In genomic region chr16:88034770-88035169, GRCh38 we compare ENCODE assay signal across 30 cellular contexts.
"Had no signal": no experiment of that assay in that cellular context is flagged by ENCODE, and none has a peak within 500 bp of the region (broad histone marks: within the 10 kb centered on the region; RNA-seq: fewer than 3 reads in every experiment).

No MANE protein-coding gene starts in this region.

- H3K4me3 Mint-ChIP-seq: activated CD4-positive, alpha-beta memory T cell treated with anti-CD3 and anti-CD28 coated beads for 36 hours; activated CD4-positive, alpha-beta T cell treated with anti-CD3 and anti-CD28 coated beads for 36 hours; activated CD4-positive, alpha-beta T cell treated with anti-CD3 and anti-CD28 coated beads, Interleukin-2, amount 10 ng/mL, durations not matched to agents 24 days and 14 days; activated CD8-positive, alpha-beta memory T cell treated with anti-CD3 and anti-CD28 coated beads, Interleukin-2, amount 10 ng/mL, durations not matched to agents 7 days and 5 days; activated CD8-positive, alpha-beta T cell treated with anti-CD3 and anti-CD28 coated beads, Interleukin-2, amount 10 ng/mL, durations not matched to agents 7 days and 5 days; activated naive CD8-positive, alpha-beta T cell; activated T-cell treated with anti-CD3 and anti-CD28 coated beads, Interleukin-2, amount 50 U/mL, for 24 hours; activated T-cell treated with anti-CD3 and anti-CD28 coated beads, Interleukin-2, amount 50 U/mL, for 72 hours; brain had no signal

- H3K4me1 ChIP-seq: breast epithelium, colonic mucosa, esophagus squamous epithelium had no signal

- H3K4me1 Mint-ChIP-seq: activated CD4-positive, alpha-beta T cell treated with anti-CD3 and anti-CD28 coated beads for 36 hours; activated CD4-positive, alpha-beta T cell treated with anti-CD3 and anti-CD28 coated beads, Interleukin-2, amount 10 ng/mL, durations not matched to agents 24 days and 14 days; activated CD8-positive, alpha-beta memory T cell treated with anti-CD3 and anti-CD28 coated beads, Interleukin-2, amount 10 ng/mL, durations not matched to agents 7 days and 5 days; brain had no signal

- H3K9me3 Mint-ChIP-seq: activated CD4-positive, alpha-beta memory T cell treated with anti-CD3 and anti-CD28 coated beads for 36 hours; activated CD4-positive, alpha-beta T cell treated with anti-CD3 and anti-CD28 coated beads, Interleukin-2, amount 10 ng/mL, durations not matched to agents 24 days and 14 days; activated T-cell treated with anti-CD3 and anti-CD28 coated beads, Interleukin-2, amount 50 U/mL, for 24 hours; activated T-cell treated with anti-CD3 and anti-CD28 coated beads, Interleukin-2, amount 50 U/mL, for 72 hours; brain had no signal

- H3K36me3 ChIP-seq: breast epithelium, cardiac muscle cell, colonic mucosa had no signal

- H3K27me3 Mint-ChIP-seq: activated CD4-positive, alpha-beta memory T cell treated with anti-CD3 and anti-CD28 coated beads for 36 hours; activated CD4-positive, alpha-beta T cell treated with anti-CD3 and anti-CD28 coated beads for 36 hours; activated CD4-positive, alpha-beta T cell treated with anti-CD3 and anti-CD28 coated beads, Interleukin-2, amount 10 ng/mL, durations not matched to agents 24 days and 14 days; activated CD8-positive, alpha-beta memory T cell treated with anti-CD3 and anti-CD28 coated beads, Interleukin-2, amount 10 ng/mL, durations not matched to agents 7 days and 5 days; activated naive CD8-positive, alpha-beta T cell; activated T-cell treated with anti-CD3 and anti-CD28 coated beads, Interleukin-2, amount 50 U/mL, for 24 hours; brain had no signal

- H3K27me3 ChIP-seq: breast epithelium, cardiac muscle cell, colonic mucosa, esophagus squamous epithelium, heart left ventricle had no signal

- H3K9me3 ChIP-seq: breast epithelium, colonic mucosa, esophagus squamous epithelium, heart left ventricle had no signal

- ATAC-seq: activated CD4-positive, alpha-beta T cell treated with anti-CD3 and anti-CD28 coated beads for 36 hours; activated CD8-positive, alpha-beta memory T cell treated with anti-CD3 and anti-CD28 coated beads, Interleukin-2, amount 10 ng/mL, durations not matched to agents 7 days and 5 days; activated CD8-positive, alpha-beta T cell treated with anti-CD3 and anti-CD28 coated beads, Interleukin-2, amount 10 ng/mL, durations not matched to agents 7 days and 5 days; activated T-cell treated with anti-CD3 and anti-CD28 coated beads, Interleukin-2, amount 50 U/mL, for 72 hours had no signal

- H3K27ac ChIP-seq: breast epithelium, cardiac muscle cell, colonic mucosa, epithelial cell of prostate, esophagus squamous epithelium, heart left ventricle had no signal

- H3K27ac Mint-ChIP-seq: activated CD4-positive, alpha-beta memory T cell treated with anti-CD3 and anti-CD28 coated beads for 36 hours; activated CD4-positive, alpha-beta T cell treated with anti-CD3 and anti-CD28 coated beads for 36 hours; activated CD4-positive, alpha-beta T cell treated with anti-CD3 and anti-CD28 coated beads, Interleukin-2, amount 10 ng/mL, durations not matched to agents 24 days and 14 days; activated CD8-positive, alpha-beta memory T cell treated with anti-CD3 and anti-CD28 coated beads, Interleukin-2, amount 10 ng/mL, durations not matched to agents 7 days and 5 days; activated CD8-positive, alpha-beta T cell treated with anti-CD3 and anti-CD28 coated beads, Interleukin-2, amount 10 ng/mL, durations not matched to agents 7 days and 5 days; activated naive CD8-positive, alpha-beta T cell; activated T-cell treated with anti-CD3 and anti-CD28 coated beads, Interleukin-2, amount 50 U/mL, for 24 hours; activated T-cell treated with anti-CD3 and anti-CD28 coated beads, Interleukin-2, amount 50 U/mL, for 72 hours had no signal

- H3K4me3 ChIP-seq: breast epithelium, cardiac muscle cell, colonic mucosa, esophagus squamous epithelium, heart left ventricle had no signal

- DNase-seq: activated CD4-positive, alpha-beta memory T cell treated with anti-CD3 and anti-CD28 coated beads for 36 hours; activated CD4-positive, alpha-beta T cell treated with anti-CD3 and anti-CD28 coated beads for 36 hours; activated CD4-positive, alpha-beta T cell treated with anti-CD3 and anti-CD28 coated beads, Interleukin-2, amount 10 ng/mL, durations not matched to agents 24 days and 14 days; activated CD4-positive, CD25-positive, alpha-beta regulatory T cell; activated CD4-positive, CD25-positive, alpha-beta regulatory T cell treated with anti-CD3 and anti-CD28 coated beads, Interleukin-2, amount 50 U/mL, for 72 hours; activated CD8-positive, alpha-beta memory T cell treated with anti-CD3 and anti-CD28 coated beads, Interleukin-2, amount 10 ng/mL, durations not matched to agents 7 days and 5 days; activated CD8-positive, alpha-beta T cell treated with anti-CD3 and anti-CD28 coated beads, Interleukin-2, amount 10 ng/mL, durations not matched to agents 7 days and 5 days; activated effector memory CD4-positive, alpha-beta T cell treated with Interleukin-2 at 50 U/mL for 16 hours; activated gamma-delta T cell treated with Interleukin-2 at 50 U/mL for 16 hours; activated naive CD4-positive, alpha-beta T cell treated with anti-CD3 and anti-CD28 coated beads, Interleukin-2, amount 50 U/mL, for 16 hours; activated naive CD4-positive, alpha-beta T cell treated with Interleukin-2 at 50 U/mL for 16 hours; activated T-cell treated with anti-CD3 and anti-CD28 coated beads for 4 hours; activated T-cell treated with anti-CD3 and anti-CD28 coated beads, Interleukin-2, amount 50 U/mL, for 24 hours; activated T-cell treated with anti-CD3 and anti-CD28 coated beads, Interleukin-2, amount 50 U/mL, for 72 hours; amniotic stem cell; anterior cingulate cortex; central memory CD4-positive, alpha-beta T cell; cerebellar nuclear complex; colonic mucosa; effector CD8-positive, alpha-beta T cell; esophagus squamous epithelium; foreskin fibroblast; glutamatergic neuron; T-helper 2 cell had no signal
